8 cellular contexts compared by ENCODE assay signal in the genomic region with DNA sequence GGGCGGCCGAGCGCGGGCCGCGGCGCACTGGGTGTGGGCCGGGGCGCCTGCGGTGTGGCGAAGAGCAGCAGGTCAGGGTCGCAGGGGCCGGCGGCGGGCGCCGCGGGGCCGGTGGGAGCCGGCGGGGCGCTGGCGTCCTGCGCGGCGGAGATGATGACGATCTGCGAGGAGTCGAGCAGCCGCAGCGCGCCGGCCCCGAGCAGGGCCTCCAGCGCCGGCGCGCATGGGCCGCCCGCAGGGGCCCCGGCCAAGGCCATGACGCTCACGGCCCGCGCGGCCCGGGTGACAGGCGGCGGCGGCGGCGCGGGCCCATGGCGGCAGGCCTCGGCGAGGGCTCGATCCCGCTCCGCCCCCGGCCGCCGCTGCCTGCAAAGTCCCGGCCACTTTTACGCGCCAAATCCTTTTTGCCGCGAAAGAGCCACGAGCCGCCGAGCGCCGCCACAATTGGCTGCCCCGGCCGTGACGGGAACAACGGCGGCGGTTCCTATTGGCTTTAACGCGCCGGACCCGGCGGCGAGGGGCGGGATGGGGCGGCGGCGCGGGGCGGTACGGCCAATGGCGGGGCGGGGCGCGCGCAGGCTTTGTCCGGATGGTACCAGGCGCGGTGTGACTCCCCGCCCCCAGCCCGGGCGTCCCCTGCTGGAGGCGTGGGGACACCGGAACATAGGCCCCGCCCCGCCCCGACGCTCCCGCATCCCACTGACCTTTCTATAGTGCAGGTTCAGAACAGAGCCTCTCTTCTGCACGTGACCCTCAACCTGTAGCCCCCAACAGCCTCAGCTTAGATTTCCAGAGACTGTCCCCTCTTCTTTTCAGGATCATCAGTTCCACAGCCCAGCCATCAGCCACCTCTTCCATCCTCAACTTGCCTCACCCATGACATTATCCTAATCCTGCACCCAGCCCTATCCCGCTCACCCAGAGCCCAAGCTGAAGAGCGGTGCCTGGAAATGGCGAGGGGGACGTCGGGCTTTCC. TPM values are rescaled to one million over a fixed set of nuclear protein-coding genes. Genes with fewer than 3 reads are reported as not detected.
DNase-seq lines count a peak whose midpoint lies in the region; ATAC-seq and TF ChIP-seq lines count a peak whose summit lies in the region.

A gene with protein sequence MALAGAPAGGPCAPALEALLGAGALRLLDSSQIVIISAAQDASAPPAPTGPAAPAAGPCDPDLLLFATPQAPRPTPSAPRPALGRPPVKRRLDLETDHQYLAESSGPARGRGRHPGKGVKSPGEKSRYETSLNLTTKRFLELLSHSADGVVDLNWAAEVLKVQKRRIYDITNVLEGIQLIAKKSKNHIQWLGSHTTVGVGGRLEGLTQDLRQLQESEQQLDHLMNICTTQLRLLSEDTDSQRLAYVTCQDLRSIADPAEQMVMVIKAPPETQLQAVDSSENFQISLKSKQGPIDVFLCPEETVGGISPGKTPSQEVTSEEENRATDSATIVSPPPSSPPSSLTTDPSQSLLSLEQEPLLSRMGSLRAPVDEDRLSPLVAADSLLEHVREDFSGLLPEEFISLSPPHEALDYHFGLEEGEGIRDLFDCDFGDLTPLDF (minus strand): TSS at position 378 of the 976 bp plus-strand sequence. CDS start 121 bp downstream, at position 257.

- H3K4me1 ChIP-seq in OCI-LY1 (ENCODE audit: insufficient read depth, low read length, severe bottlenecking), result peaks cover 79% of the 10 kb centered on the region

- no peaks in the 10 kb centered on the region for H3K9me3 ChIP-seq in OCI-LY1 (ENCODE audit: low read length)

- peak within 1 kb of the TSS; percentile 99 for H3K27ac ChIP-seq in OCI-LY1 (ENCODE audit: low read depth, low read length, poor library complexity, severe bottlenecking)

- TF ChIP-seq CTCF in OCI-LY1 (IDR thresholded peaks at IDR 0.05; ENCODE audit: low read length), result peak; percentile 5; the same call in 1 of the 2 replicates

- no peak within 1 kb of the TSS for H2AFZ ChIP-seq in OCI-LY1 (ENCODE audit: low read length)

- peak within 1 kb of the TSS; percentile 75 for H3K4me3 ChIP-seq in OCI-LY1 (ENCODE audit: low read depth, low read length, poor library complexity, severe bottlenecking)

- in situ Hi-C loops in endometrial microvascular endothelial cells (cut with HindIII; ENCODE audit: inconsistent ontology term, low pct_unique_long_range_greater_than_20kb, low sequenced_read_pairs), result no loop called here

- H3K4me2 ChIP-seq in OCI-LY1 (ENCODE audit: low read length), result peak within 1 kb of the TSS; percentile 88

- peaks cover 26% of the 10 kb centered on the region for H3K79me2 ChIP-seq in OCI-LY1 (ENCODE audit: insufficient read depth, low read length)

- no peaks in the 10 kb centered on the region for H4K20me1 ChIP-seq in OCI-LY1 (ENCODE audit: insufficient read depth, low read length)

- peak; percentile 85 for ATAC-seq in GM21528 (IDR thresholded peaks at IDR 0.05; ENCODE audit: low FRiP score, unreplicated experiment)

- DNase-seq in DMS114 treated with DMSO at 0.1 percent for 48 hours (lab: John Stamatoyannopoulos, UW; ENCODE audit: unreplicated experiment) (peak; percentile 84), HuH-7.5 (ENCODE audit: low spot score) (peak; percentile 100), midbrain (lab: John Stamatoyannopoulos, UW) (peak; percentile 96)
- DNase-seq in activated CD8-positive, alpha-beta memory T cell treated with anti-CD3 and anti-CD28 coated beads, Interleukin-2, amount 50 U/mL, for 24 hours (ENCODE audit: extremely low read depth), result peak; percentile 85
- DNase-seq in stimulated activated CD8-positive, alpha-beta memory T cell treated with anti-CD3 and anti-CD28 coated beads, Interleukin-15, amount 100 ng/mL, for 48 hours (ENCODE audit: low read depth in 2 of 2), result peak; percentile 95 to 96

- H3K27me3 ChIP-seq in OCI-LY1 (ENCODE audit: insufficient read depth, low read length), result no peaks in the 10 kb centered on the region

- no peaks in the 10 kb centered on the region for H3F3A ChIP-seq in OCI-LY1 (ENCODE audit: insufficient read depth, low read length)

- no peaks in the 10 kb centered on the region for H3K9me2 ChIP-seq in OCI-LY1 (ENCODE audit: low read depth, low read length)

- 0 out of 2 replicates have a peak, but pooled peaks cover 7% of the 10 kb centered on the region for H3K36me3 ChIP-seq in OCI-LY1 (ENCODE audit: insufficient read depth, low read length)

- H3K9ac ChIP-seq in OCI-LY1 (ENCODE audit: low read length), result peak within 1 kb of the TSS; percentile 94

RNA-seq across cellular contexts. Expression of the gene that starts here (rescaled TPM):
- total RNA-seq in endometrial microvascular endothelial cells (ENCODE audit: inconsistent ontology term), result 11.2 TPM

Comparison
In these comparisons a context has a peak if more than half of its experiments do, and no peak if none do; other contexts are left out.
1. Peak in every context shown above with its lines: DNase-seq, ATAC-seq, H3K4me3 ChIP-seq and H3K27ac ChIP-seq.